16 cellular contexts compared by ENCODE assay signal in genomic region chr3:70861855-70862254, GRCh38.
A peak's percentile ranks its signal among the peaks of the same experiment; 100 is the strongest.
DNase-seq lines count a peak whose midpoint lies in the region; ATAC-seq and TF ChIP-seq lines count a peak whose summit lies in the region.
"Had no signal": no experiment of that assay in that cellular context is flagged by ENCODE, and none has a peak within 500 bp of the region (broad histone marks: within the 10 kb centered on the region; RNA-seq: fewer than 3 reads in every experiment).

No MANE protein-coding gene starts in this region.

- no peak overlapping the region for H3K4me2 ChIP-seq in SK-N-SH

- TF ChIP-seq EP300 in SK-N-SH (IDR thresholded peaks at IDR 0.05; ENCODE audit: borderline replicate concordance in 1 of 2, low read depth in 1 of 2, low read length in 1 of 2): no peak

- no peaks in the 10 kb centered on the region for H4K20me1 ChIP-seq in SK-N-SH (ENCODE audit: insufficient read depth)

- H3K79me2 ChIP-seq in SK-N-SH (ENCODE audit: insufficient read depth): no peaks in the 10 kb centered on the region

- CTCF ChIA-PET in SK-N-SH (lab: Yijun Ruan, JAX) (no interaction called here), MCF 10A (lab: Yijun Ruan, JAX) (interaction anchor here (0.7 kb wide), 1 partner anchor 669 kb away, joined by 3 read pairs; no protein-coding TSS in a partner anchor)

- peaks cover under 1% of the 10 kb centered on the region for H3K4me1 Mint-ChIP-seq in MCF 10A (ENCODE audit: insufficient read depth, unreplicated experiment)

- no peaks in the 10 kb centered on the region for H3K9me2 ChIP-seq in SK-N-SH

- TF ChIP-seq CTCF in SK-N-SH (IDR thresholded peaks at IDR 0.05) (no peak), MCF 10A (IDR thresholded peaks at IDR 0.05; ENCODE audit: unreplicated experiment) (no peak), uterus (IDR thresholded peaks at IDR 0.05) (no peak)

- H3K4me1 ChIP-seq in SK-N-SH (ENCODE audit: control insufficient read depth in 1 of 2, insufficient read depth in 2 of 2, low read depth in 1 of 2, low read length in 1 of 2) (peaks cover 0 to 15% of the 10 kb centered on the region in 2 experiments; a peak in 1 of 4 replicates), uterus (no peaks in the 10 kb centered on the region)

- no peaks in the 10 kb centered on the region for H3K9me3 Mint-ChIP-seq in MCF 10A (ENCODE audit: unreplicated experiment)

- intact Hi-C loops in MCF 10A (cut with micrococcal nuclease): no loop called here
- intact Hi-C loops in left ventricle myocardium superior (cut with micrococcal nuclease): no loop called here
- intact Hi-C loops in uterus (cut with DNase I; ENCODE audit: low total_unique reads): no loop called here

- H3K27ac ChIP-seq in SK-N-SH (ENCODE audit: low read depth in 2 of 2, low read length in 1 of 2) (peak overlapping the region in 1 of 2 experiments; percentile 72; a peak in 2 of 4 replicates), uterus (peak overlapping the region; percentile 20 to 63)
- H3K27ac ChIP-seq: 22Rv1, SK-N-MC had no signal

- no peak overlapping the region for H3K4me3 ChIP-seq in SK-N-SH (ENCODE audit: low read depth in 2 of 2, low read length in 1 of 2)
- H3K4me3 ChIP-seq in uterus: no peak overlapping the region
- H3K4me3 ChIP-seq: SK-N-MC had no signal

- H3K27me3 Mint-ChIP-seq in MCF 10A (ENCODE audit: insufficient read depth, unreplicated experiment): no peaks in the 10 kb centered on the region

- H3K9ac ChIP-seq in SK-N-SH: 0 out of 2 replicates have a peak overlapping the region, but pooled peaks have one; percentile 6

- H3K9me3 ChIP-seq in SK-N-SH (no peaks in the 10 kb centered on the region), uterus (no peaks in the 10 kb centered on the region)

- ATAC-seq in SK-N-SH treated with all-trans-retinoic acid at 6 μM for 48 hours: no peak
- peak; percentile 92 for ATAC-seq in left ventricle myocardium superior
- ATAC-seq in GM21619 (IDR thresholded peaks at IDR 0.05; ENCODE audit: unreplicated experiment): no peak

- no peaks in the 10 kb centered on the region for H3K36me3 ChIP-seq in SK-N-SH (replicated peaks in 1 of 2; ENCODE audit: control insufficient read depth in 1 of 2, insufficient read depth in 2 of 2, low read length in 1 of 2)
- H3K36me3 ChIP-seq in uterus: no peaks in the 10 kb centered on the region

- POLR2A ChIA-PET in SK-N-SH (lab: Yijun Ruan, JAX): no interaction called here
- POLR2A ChIA-PET in MCF 10A (lab: Yijun Ruan, JAX): no interaction called here

- DNase-seq in SK-N-SH (no peak), MCF 10A (ENCODE audit: unreplicated experiment) (peak; percentile 24), left ventricle myocardium superior (no peak), uterus (peak in 1 of 2 donors; percentile 44), hypothalamus (lab: John Stamatoyannopoulos, UW) (no peak), superior temporal gyrus (ENCODE audit: extremely low spot score) (no peak)
- DNase-seq: activated CD4-positive, alpha-beta memory T cell treated with anti-CD3 and anti-CD28 coated beads for 36 hours; COR-L47; effector CD4-positive, alpha-beta T cell; NCI-H1092 treated with DMSO at 0.1 percent for 48 hours; NCI-H2171 treated with DMSO at 0.1 percent for 48 hours; occipital lobe had no signal

- no peak for TF ChIP-seq RAD21 in SK-N-SH (IDR thresholded peaks at IDR 0.05; ENCODE audit: low read length)

- no peaks in the 10 kb centered on the region for H3K27me3 ChIP-seq in SK-N-SH (ENCODE audit: insufficient read depth)
- no peaks in the 10 kb centered on the region for H3K27me3 ChIP-seq in uterus

- BruUV-seq in MCF 10A (replicated peaks; lab: Mats Ljungman, UMichigan): no TSS peak

- no peak overlapping the region for H3K4me3 Mint-ChIP-seq in MCF 10A (ENCODE audit: unreplicated experiment)
- H3K4me3 Mint-ChIP-seq: activated CD4-positive, alpha-beta memory T cell treated with anti-CD3 and anti-CD28 coated beads for 36 hours had no signal

- 73% methylated on average over 2 of the region's 2 CpGs for WGBS in SK-N-SH (ENCODE audit: low lambda C conversion rate)

- no peak overlapping the region for H3K27ac Mint-ChIP-seq in MCF 10A (ENCODE audit: low read depth, unreplicated experiment)
- H3K27ac Mint-ChIP-seq: activated CD4-positive, alpha-beta memory T cell treated with anti-CD3 and anti-CD28 coated beads for 36 hours had no signal

- H2AFZ ChIP-seq in SK-N-SH (ENCODE audit: low read depth): peak overlapping the region; percentile 26; the same call in 1 of the 2 replicates

- H3F3A ChIP-seq in SK-N-SH (replicated peaks; ENCODE audit: insufficient read depth): peaks cover 28% of the 10 kb centered on the region

- no peak for TF ChIP-seq POLR2A in uterus (IDR thresholded peaks at IDR 0.05)

- no peaks in the 10 kb centered on the region for H3K36me3 Mint-ChIP-seq in MCF 10A (ENCODE audit: insufficient read depth, unreplicated experiment)
- H3K36me3 Mint-ChIP-seq: activated CD4-positive, alpha-beta memory T cell treated with anti-CD3 and anti-CD28 coated beads for 36 hours had no signal

TF ChIP-seq in SK-N-SH, 30 proteins besides CTCF, POLR2A, EP300 and RAD21:
- TF ChIP-seq MXI1 (IDR thresholded peaks at IDR 0.05; ENCODE audit: low read depth, low read length) (no peak), TAF1 (IDR thresholded peaks at IDR 0.05; ENCODE audit: borderline replicate concordance, low read depth, low read length) (no peak), SMC3 (IDR thresholded peaks at IDR 0.05; ENCODE audit: low read depth, low read length) (no peak), RCOR1 (IDR thresholded peaks at IDR 0.05; ENCODE audit: low read length) (no peak), TCF12 (IDR thresholded peaks at IDR 0.05) (no peak), TEAD4 (IDR thresholded peaks at IDR 0.05; ENCODE audit: borderline replicate concordance, insufficient read depth) (no peak), CHD2 (IDR thresholded peaks at IDR 0.05; ENCODE audit: low read length, partially characterized antibody) (no peak), YY1 (IDR thresholded peaks at IDR 0.05; ENCODE audit: low read depth) (no peak), GATA2 (CRISPR knock-in tag; IDR thresholded peaks at IDR 0.05) (no peak), FOSL2 (IDR thresholded peaks at IDR 0.05; ENCODE audit: borderline replicate concordance, low read depth) (no peak)

TF ChIP-seq in SK-N-SH treated with all-trans-retinoic acid at 6 μM for 48 hours, 23 proteins besides CTCF, POLR2A, EP300 and RAD21 (continues in another document):
- TF ChIP-seq CSRNP3 (CRISPR knock-in tag; IDR thresholded peaks at IDR 0.05) (no peak), ZNF565 (CRISPR knock-in tag; conservative IDR thresholded peaks at IDR 0.05; ENCODE audit: low read depth) (no peak), PATZ1 (CRISPR knock-in tag; IDR thresholded peaks at IDR 0.05; ENCODE audit: borderline replicate concordance) (no peak), SNAI2 (CRISPR knock-in tag; IDR thresholded peaks at IDR 0.05) (no peak), ISL1 (CRISPR knock-in tag; IDR thresholded peaks at IDR 0.05) (no peak), ZFP30 (CRISPR knock-in tag; IDR thresholded peaks at IDR 0.05) (no peak), RARB (CRISPR knock-in tag; IDR thresholded peaks at IDR 0.05) (no peak), TOX (CRISPR knock-in tag; IDR thresholded peaks at IDR 0.05; ENCODE audit: borderline replicate concordance) (no peak), TCF4 (CRISPR knock-in tag; IDR thresholded peaks at IDR 0.05; ENCODE audit: borderline replicate concordance) (no peak), PPARA (CRISPR knock-in tag; IDR thresholded peaks at IDR 0.05; ENCODE audit: borderline replicate concordance) (no peak)
- TF ChIP-seq, protein P1, sequence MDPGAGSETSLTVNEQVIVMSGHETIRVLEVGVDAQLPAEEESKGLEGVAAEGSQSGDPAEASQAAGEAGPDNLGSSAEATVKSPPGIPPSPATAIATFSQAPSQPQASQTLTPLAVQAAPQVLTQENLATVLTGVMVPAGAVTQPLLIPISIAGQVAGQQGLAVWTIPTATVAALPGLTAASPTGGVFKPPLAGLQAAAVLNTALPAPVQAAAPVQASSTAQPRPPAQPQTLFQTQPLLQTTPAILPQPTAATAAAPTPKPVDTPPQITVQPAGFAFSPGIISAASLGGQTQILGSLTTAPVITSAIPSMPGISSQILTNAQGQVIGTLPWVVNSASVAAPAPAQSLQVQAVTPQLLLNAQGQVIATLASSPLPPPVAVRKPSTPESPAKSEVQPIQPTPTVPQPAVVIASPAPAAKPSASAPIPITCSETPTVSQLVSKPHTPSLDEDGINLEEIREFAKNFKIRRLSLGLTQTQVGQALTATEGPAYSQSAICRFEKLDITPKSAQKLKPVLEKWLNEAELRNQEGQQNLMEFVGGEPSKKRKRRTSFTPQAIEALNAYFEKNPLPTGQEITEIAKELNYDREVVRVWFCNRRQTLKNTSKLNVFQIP (CRISPR knock-in tag; IDR thresholded peaks at IDR 0.05; ENCODE audit: borderline replicate concordance, low read depth): no peak
